ENCODE assay signal across 7 cellular contexts in genomic region chr9:134268308-134268724, GRCh38. TPM values are rescaled to one million over a fixed set of nuclear protein-coding genes. Genes with fewer than 3 reads are reported as not detected.
DNase-seq lines count a peak whose midpoint lies in the region; ATAC-seq and TF ChIP-seq lines count a peak whose summit lies in the region.

No MANE protein-coding gene starts in this region.

- intact Hi-C loops in transverse colon (cut with DNase I; ENCODE audit: low total_unique reads): no loop called here

- H3K4me1 ChIP-seq in transverse colon: no peaks in the 10 kb centered on the region

- 78% methylated on average over 16 of the region's 16 CpGs; no CpG with 5 or more reads in 1 of the 2 donors for WGBS in transverse colon (ENCODE audit: low coverage in 1 of 2), 2 donors

- TF ChIP-seq CTCF in transverse colon (IDR thresholded peaks at IDR 0.05): no peak

- DNase-seq in transverse colon (peak; percentile 78), midbrain (lab: John Stamatoyannopoulos, UW) (no peak)

- no peak overlapping the region for H3K4me3 ChIP-seq in transverse colon

- ATAC-seq in GM19463 (IDR thresholded peaks at IDR 0.05; ENCODE audit: unreplicated experiment): peak; percentile 95
- peak; percentile 90 for ATAC-seq in HG03460 (IDR thresholded peaks at IDR 0.05; ENCODE audit: unreplicated experiment)
- ATAC-seq in esophagus mucosa: peak; percentile 29
- ATAC-seq in GM18861 (IDR thresholded peaks at IDR 0.05; ENCODE audit: unreplicated experiment): no peak
- no peak for ATAC-seq in HG02973 (IDR thresholded peaks at IDR 0.05; ENCODE audit: unreplicated experiment)

- TF ChIP-seq EP300 in transverse colon (IDR thresholded peaks at IDR 0.05; ENCODE audit: low read depth): no peak

- TF ChIP-seq POLR2A in transverse colon (IDR thresholded peaks at IDR 0.05): no peak

- in situ Hi-C loops in transverse colon (cut with MboI; ENCODE audit: low pct_ligation_motif_present in 1 of 4, low pct_unique_long_range_greater_than_20kb in 1 of 4, low sequenced_read_pairs in 3 of 4): no loop called here

- H3K36me3 ChIP-seq in transverse colon: no peaks in the 10 kb centered on the region

- peaks cover 24% of the 10 kb centered on the region for H3K27me3 ChIP-seq in transverse colon

- H3K9me3 ChIP-seq in transverse colon: no peaks in the 10 kb centered on the region

- peak overlapping the region in 1 of 4 donors; percentile 8 for H3K27ac ChIP-seq in transverse colon

RNA-seq across cellular contexts. Expression of gene RXRA, which starts 57.9 kb away (rescaled TPM):
- total RNA-seq in esophagus mucosa (52.4 TPM), transverse colon (10 to 100 TPM; 27.3 to 70.5 (median 58.6) TPM)

Comparison
In these comparisons a context has a peak if more than half of its experiments do, and no peak if none do; other contexts are left out.
1. ATAC-seq: peak in GM19463 (single experiment), HG03460 (single experiment) and esophagus mucosa (single experiment); none in GM18861 (single experiment) and HG02973 (single experiment).